8 cellular contexts compared by ENCODE assay signal in genomic region chr10:132539894-132540293, GRCh38. TPM values are rescaled to one million over a fixed set of nuclear protein-coding genes. Genes with fewer than 3 reads are reported as not detected.
DNase-seq lines count a peak whose midpoint lies in the region; ATAC-seq, FAIRE-seq and TF ChIP-seq lines count a peak whose summit lies in the region.

No MANE protein-coding gene starts in this region.

- no peaks in the 10 kb centered on the region for H3K9me3 ChIP-seq in HAP-1
- H3K9me3 ChIP-seq in adipocyte (ENCODE audit: control insufficient read depth, low read length): no peaks in the 10 kb centered on the region
- no peaks in the 10 kb centered on the region for H3K9me3 ChIP-seq in mesenchymal stem cell (ENCODE audit: control insufficient read depth, low read length)

- no peak overlapping the region for H2AFZ ChIP-seq in ACC112 (ENCODE audit: low read length, unreplicated experiment)
- no peak overlapping the region for H2AFZ ChIP-seq in mesenchymal stem cell (ENCODE audit: low read depth, low read length)

- H3K36me3 ChIP-seq in ACC112 (ENCODE audit: insufficient read depth, low read length) (no peaks in the 10 kb centered on the region), HAP-1 (replicated peaks) (peaks cover 4% of the 10 kb centered on the region; the same call in 1 of the 2 replicates), adipocyte (ENCODE audit: control insufficient read depth, insufficient read depth, low read length, severe bottlenecking) (no peaks in the 10 kb centered on the region), mesenchymal stem cell (ENCODE audit: control insufficient read depth in 1 of 2, insufficient read depth in 2 of 2, low read depth in 1 of 2, low read length in 2 of 2) (peaks cover 0 to 22% of the 10 kb centered on the region in 2 experiments)

- H3K4me3 ChIP-seq in ACC112 (ENCODE audit: low read depth, low read length): peak overlapping the region; percentile 47
- H3K4me3 ChIP-seq in HAP-1: peak overlapping the region; percentile 62
- peak overlapping the region; percentile 62 for H3K4me3 ChIP-seq in adipocyte (ENCODE audit: low read length)
- H3K4me3 ChIP-seq in mesenchymal stem cell (ENCODE audit: insufficient read depth in 1 of 2, low read depth in 1 of 2, low read length in 2 of 2): peak overlapping the region in 1 of 2 experiments; percentile 68

- FAIRE-seq in D721Med (lab: Jason Lieb, UNC): no peak

- in situ Hi-C loops in HAP-1 (cut with MboI; ENCODE audit: low sequenced_read_pairs): no loop called here

- H2BK12ac ChIP-seq in mesenchymal stem cell (ENCODE audit: low read length in 2 of 2): no peak overlapping the region

- H3K4me1 ChIP-seq in ACC112 (ENCODE audit: control insufficient read depth, insufficient read depth, low read length, unreplicated experiment) (peaks cover 35% of the 10 kb centered on the region), HAP-1 (peaks cover 36% of the 10 kb centered on the region), adipocyte (ENCODE audit: control insufficient read depth, insufficient read depth, low read length) (peaks cover 36% of the 10 kb centered on the region), mesenchymal stem cell (ENCODE audit: control insufficient read depth, insufficient read depth, low read depth, low read length) (peaks cover 49% of the 10 kb centered on the region)

- peaks cover 43% of the 10 kb centered on the region for H3K79me2 ChIP-seq in ACC112 (ENCODE audit: control insufficient read depth, insufficient read depth, low read length, unreplicated experiment)

- no peak overlapping the region for H2BK5ac ChIP-seq in mesenchymal stem cell (ENCODE audit: low read depth, low read length, poor library complexity, severe bottlenecking)

- no peak overlapping the region for H4K8ac ChIP-seq in mesenchymal stem cell (ENCODE audit: low read length)

- no peak overlapping the region for H4K91ac ChIP-seq in mesenchymal stem cell (ENCODE audit: low read length)

- H3K9ac ChIP-seq in adipocyte (ENCODE audit: low read length) (peak overlapping the region; percentile 19), mesenchymal stem cell (ENCODE audit: low read length) (peak overlapping the region; percentile 59)

- no peak overlapping the region for H2BK120ac ChIP-seq in mesenchymal stem cell (ENCODE audit: low read depth, low read length)

- H3K14ac ChIP-seq in mesenchymal stem cell (ENCODE audit: low read length in 2 of 2): no peak overlapping the region

- H3K79me1 ChIP-seq in mesenchymal stem cell (replicated peaks; ENCODE audit: low read length, poor library complexity, severe bottlenecking): peaks cover 45% of the 10 kb centered on the region

- no peak overlapping the region for H2BK15ac ChIP-seq in mesenchymal stem cell (ENCODE audit: low read depth, poor library complexity, severe bottlenecking)

- no peak overlapping the region for H3K4ac ChIP-seq in mesenchymal stem cell (ENCODE audit: low read depth in 1 of 2, low read length in 2 of 2)

- peak overlapping the region; percentile 36 for H3K27ac ChIP-seq in ACC112 (ENCODE audit: low read depth, low read length)
- no peak overlapping the region for H3K27ac ChIP-seq in mesenchymal stem cell (ENCODE audit: low read length, poor library complexity, severe bottlenecking)

- 26% methylated on average over 3 of the region's 5 CpGs for whole genome bisulfite sequencing in mesenchymal stem cell

- no peak overlapping the region for H3K18ac ChIP-seq in mesenchymal stem cell (ENCODE audit: low read depth in 1 of 2, low read length in 2 of 2)

- no peak for ATAC-seq in GM19035 (IDR thresholded peaks at IDR 0.05; ENCODE audit: unreplicated experiment)
- ATAC-seq in HG02852 (IDR thresholded peaks at IDR 0.05; ENCODE audit: unreplicated experiment): no peak

- H2AK5ac ChIP-seq in mesenchymal stem cell (ENCODE audit: low read length, severe bottlenecking): no peak overlapping the region

- DNase-seq in HAP-1 (ENCODE audit: low spot score in 2 of 2) (no peak), adipocyte (ENCODE audit: low read depth) (peak; percentile 80), mesenchymal stem cell (peak; percentile 74), D721Med (ENCODE audit: insufficient read length, low spot score) (no peak), NCI-H524 treated with DMSO at 0.1 percent for 48 hours (lab: John Stamatoyannopoulos, UW) (no peak)

- no peaks in the 10 kb centered on the region for H3K27me3 ChIP-seq in ACC112 (ENCODE audit: insufficient read depth, low read length)
- H3K27me3 ChIP-seq in HAP-1 (ENCODE audit: low read depth): no peaks in the 10 kb centered on the region
- H3K27me3 ChIP-seq in adipocyte (replicated peaks; ENCODE audit: control insufficient read depth, insufficient read depth, low read length): no peaks in the 10 kb centered on the region
- no peaks in the 10 kb centered on the region for H3K27me3 ChIP-seq in mesenchymal stem cell (ENCODE audit: control insufficient read depth in 1 of 2, insufficient read depth in 1 of 2, low read length in 2 of 2)

- no peak for TF ChIP-seq CTCF in D721Med (IDR thresholded peaks at IDR 0.05; ENCODE audit: insufficient read depth, missing control alignments)

- H3K23ac ChIP-seq in mesenchymal stem cell (ENCODE audit: low read length in 2 of 2): no peak overlapping the region

- no peak overlapping the region for H3K4me2 ChIP-seq in mesenchymal stem cell (ENCODE audit: low read length, poor library complexity, severe bottlenecking)

RNA-seq across cellular contexts. Expression of gene INPP5A, which starts 2.3 kb away (rescaled TPM):
- polyA plus RNA-seq in mesenchymal stem cell (2013, experiment 1 of 2): 31.4 TPM
- 32.2 TPM for polyA plus RNA-seq in mesenchymal stem cell (2013, experiment 2 of 2)

Comparison
In these comparisons a context has a peak if more than half of its experiments do, and no peak if none do; other contexts are left out.
1. DNase-seq: peak in adipocyte (single experiment) and mesenchymal stem cell (single experiment); none in HAP-1 (0 of 2), D721Med (single experiment) and NCI-H524 treated with DMSO at 0.1 percent for 48 hours (single experiment).